Comparison of ENCODE assay signal across 14 cellular contexts in genomic region chr6:158020272-158020711, GRCh38. TPM values are rescaled to one million over a fixed set of nuclear protein-coding genes. Genes with fewer than 3 reads are reported as not detected.
A peak's percentile ranks its signal among the peaks of the same experiment; 100 is the strongest.
DNase-seq lines count a peak whose midpoint lies in the region; ATAC-seq and TF ChIP-seq lines count a peak whose summit lies in the region.
"Had no signal": no experiment of that assay in that cellular context is flagged by ENCODE, and none has a peak within 500 bp of the region (broad histone marks: within the 10 kb centered on the region; RNA-seq: fewer than 3 reads in every experiment).

No MANE protein-coding gene starts in this region.

- H3K4me1 Mint-ChIP-seq in activated CD8-positive, alpha-beta T cell treated with anti-CD3 and anti-CD28 coated beads for 36 hours (ENCODE audit: low read depth), result peaks cover 5% of the 10 kb centered on the region
- peaks cover 16% of the 10 kb centered on the region for H3K4me1 Mint-ChIP-seq in activated CD8-positive, alpha-beta T cell treated with anti-CD3 and anti-CD28 coated beads, Interleukin-2, amount 10 ng/mL, durations not matched to agents 7 days and 5 days (ENCODE audit: low read depth)

- POLR2A ChIA-PET in activated CD8-positive, alpha-beta T cell treated with anti-CD3 and anti-CD28 coated beads for 36 hours (lab: Charles Lee), result no interaction called here
- POLR2A ChIA-PET in activated CD8-positive, alpha-beta T cell treated with anti-CD3 and anti-CD28 coated beads, Interleukin-2, amount 10 ng/mL, durations not matched to agents 7 days and 5 days (lab: Charles Lee), result no interaction called here

- no peaks in the 10 kb centered on the region for H3K27me3 Mint-ChIP-seq in activated CD8-positive, alpha-beta T cell treated with anti-CD3 and anti-CD28 coated beads for 36 hours
- H3K27me3 Mint-ChIP-seq in activated CD8-positive, alpha-beta T cell treated with anti-CD3 and anti-CD28 coated beads, Interleukin-2, amount 10 ng/mL, durations not matched to agents 7 days and 5 days (ENCODE audit: low read depth), result no peaks in the 10 kb centered on the region

- no peaks in the 10 kb centered on the region for H3K9me3 ChIP-seq in left lung
- H3K9me3 ChIP-seq: heart left ventricle, suprapubic skin had no signal

- H3K4me3 Mint-ChIP-seq in activated CD8-positive, alpha-beta T cell treated with anti-CD3 and anti-CD28 coated beads for 36 hours, result no peak overlapping the region
- H3K4me3 Mint-ChIP-seq in activated CD8-positive, alpha-beta T cell treated with anti-CD3 and anti-CD28 coated beads, Interleukin-2, amount 10 ng/mL, durations not matched to agents 7 days and 5 days, result no peak overlapping the region

- H3K27ac Mint-ChIP-seq in activated CD8-positive, alpha-beta T cell treated with anti-CD3 and anti-CD28 coated beads for 36 hours, result no peak overlapping the region
- no peak overlapping the region for H3K27ac Mint-ChIP-seq in activated CD8-positive, alpha-beta T cell treated with anti-CD3 and anti-CD28 coated beads, Interleukin-2, amount 10 ng/mL, durations not matched to agents 7 days and 5 days

- H3K9me3 Mint-ChIP-seq in activated CD8-positive, alpha-beta T cell treated with anti-CD3 and anti-CD28 coated beads for 36 hours, result no peaks in the 10 kb centered on the region
- no peaks in the 10 kb centered on the region for H3K9me3 Mint-ChIP-seq in activated CD8-positive, alpha-beta T cell treated with anti-CD3 and anti-CD28 coated beads, Interleukin-2, amount 10 ng/mL, durations not matched to agents 7 days and 5 days (ENCODE audit: insufficient read depth)

- H3K4me3 ChIP-seq in epithelial cell of esophagus (ENCODE audit: low read length) (no peak overlapping the region), left lung (no peak overlapping the region)
- H3K4me3 ChIP-seq: heart left ventricle, suprapubic skin had no signal

- intact Hi-C loops in activated CD8-positive, alpha-beta T cell treated with anti-CD3 and anti-CD28 coated beads for 36 hours (cut with micrococcal nuclease), result no loop called here
- intact Hi-C loops in posterior vena cava (cut with DNase I) (no loop called here), left lung (cut with DNase I) (no loop called here)

- TF ChIP-seq CTCF in activated CD8-positive, alpha-beta T cell treated with anti-CD3 and anti-CD28 coated beads for 36 hours (IDR thresholded peaks at IDR 0.05), result no peak
- TF ChIP-seq CTCF in epithelial cell of esophagus (IDR thresholded peaks at IDR 0.05; ENCODE audit: insufficient read depth, low read depth, low read length, missing control alignments) (no peak), left lung (IDR thresholded peaks at IDR 0.05) (no peak)

- ATAC-seq in activated CD8-positive, alpha-beta T cell treated with anti-CD3 and anti-CD28 coated beads for 36 hours, result peak; percentile 71
- no peak for ATAC-seq in activated CD8-positive, alpha-beta T cell treated with anti-CD3 and anti-CD28 coated beads, Interleukin-2, amount 10 ng/mL, durations not matched to agents 7 days and 5 days
- ATAC-seq in left lung (no peak), GM21723 (IDR thresholded peaks at IDR 0.05; ENCODE audit: unreplicated experiment) (no peak)
- ATAC-seq: heart left ventricle had no signal

- peaks cover 0 to 7% of the 10 kb centered on the region in 2 donors for H3K4me1 ChIP-seq in left lung

- no peak for DNase-seq in activated CD8-positive, alpha-beta T cell treated with anti-CD3 and anti-CD28 coated beads for 36 hours
- DNase-seq in activated CD8-positive, alpha-beta T cell treated with anti-CD3 and anti-CD28 coated beads, Interleukin-2, amount 10 ng/mL, durations not matched to agents 7 days and 5 days, result no peak
- peak; percentile 59 for DNase-seq in NCI-H69 (lab: John Stamatoyannopoulos, UW)
- peak; percentile 70 for DNase-seq in epithelial cell of esophagus (ENCODE audit: low read depth)
- DNase-seq in posterior vena cava (ENCODE audit: low spot score), result peak; percentile 23
- no peak for DNase-seq in NCI-H2107 treated with DMSO at 0.1 percent for 48 hours (lab: John Stamatoyannopoulos, UW; ENCODE audit: unreplicated experiment)
- no peak for DNase-seq in left lung
- DNase-seq: GF-D8, heart left ventricle, KBM-7, NCI-H1436, WERI-Rb-1 had no signal

- CTCF ChIA-PET in activated CD8-positive, alpha-beta T cell treated with anti-CD3 and anti-CD28 coated beads for 36 hours (lab: Charles Lee), result interaction anchor here (1.0 kb wide), 1 partner anchor 52 kb away, joined by 4 read pairs; no protein-coding TSS in a partner anchor
- CTCF ChIA-PET in activated CD8-positive, alpha-beta T cell treated with anti-CD3 and anti-CD28 coated beads, Interleukin-2, amount 10 ng/mL, durations not matched to agents 7 days and 5 days (lab: Charles Lee), result no interaction called here

- H3K36me3 Mint-ChIP-seq in activated CD8-positive, alpha-beta T cell treated with anti-CD3 and anti-CD28 coated beads for 36 hours (ENCODE audit: low read depth), result peaks cover 14% of the 10 kb centered on the region
- H3K36me3 Mint-ChIP-seq in activated CD8-positive, alpha-beta T cell treated with anti-CD3 and anti-CD28 coated beads, Interleukin-2, amount 10 ng/mL, durations not matched to agents 7 days and 5 days (ENCODE audit: low read depth), result peaks cover 17% of the 10 kb centered on the region

- H3K36me3 ChIP-seq in left lung, result peaks cover 0 to 11% of the 10 kb centered on the region in 2 donors
- H3K36me3 ChIP-seq: heart left ventricle, suprapubic skin had no signal

- no peak overlapping the region for H3K27ac ChIP-seq in left lung
- H3K27ac ChIP-seq: suprapubic skin, WERI-Rb-1 had no signal

- no peaks in the 10 kb centered on the region for H3K27me3 ChIP-seq in left lung
- H3K27me3 ChIP-seq: heart left ventricle, suprapubic skin had no signal

RNA-seq across cellular contexts. Expression of gene SYNJ2, which starts 38.6 kb away (rescaled TPM):
- 10 to 100 TPM; 27.7 to 28.5 TPM for total RNA-seq in activated CD8-positive, alpha-beta T cell treated with anti-CD3 and anti-CD28 coated beads for 36 hours
- total RNA-seq in activated CD8-positive, alpha-beta T cell treated with anti-CD3 and anti-CD28 coated beads, Interleukin-2, amount 10 ng/mL, durations not matched to agents 7 days and 5 days, result 10 to 100 TPM; 38.2 to 38.5 TPM
- 10 to 100 TPM; 19.6 to 30.4 TPM for total RNA-seq in posterior vena cava
- total RNA-seq in left lung, result 10 to 100 TPM in 1 of 2 donors, 1 to 10 TPM in 1; 8.7 to 12.2 TPM

Comparison
In these comparisons a context has a peak if more than half of its experiments do, and no peak if none do; other contexts are left out.
1. DNase-seq: peak in NCI-H69 (single experiment), epithelial cell of esophagus (single experiment) and posterior vena cava (single experiment); none in activated CD8-positive, alpha-beta T cell treated with anti-CD3 and anti-CD28 coated beads for 36 hours (single experiment), activated CD8-positive, alpha-beta T cell treated with anti-CD3 and anti-CD28 coated beads, Interleukin-2, amount 10 ng/mL, durations not matched to agents 7 days and 5 days (single experiment), NCI-H2107 treated with DMSO at 0.1 percent for 48 hours (single experiment) and left lung (0 of 2).